Comparison of ENCODE assay signal across 18 cellular contexts in genomic region chr12:26737487-26738030, GRCh38.
"Had no signal": no experiment of that assay in that cellular context is flagged by ENCODE, and none has a peak within 500 bp of the region (broad histone marks: within the 10 kb centered on the region; RNA-seq: fewer than 3 reads in every experiment).

No MANE protein-coding gene starts in this region.

- DNase-seq: activated CD4-positive, alpha-beta T cell treated with anti-CD3 and anti-CD28 coated beads for 4 hours; activated CD8-positive, alpha-beta memory T cell treated with anti-CD3 and anti-CD28 coated beads, Interleukin-2, amount 50 U/mL, for 4 hours; activated CD8-positive, alpha-beta T cell treated with anti-CD3 and anti-CD28 coated beads for 36 hours; activated gamma-delta T cell; activated naive CD8-positive, alpha-beta T cell treated with anti-CD3 and anti-CD28 coated beads for 36 hours; activated T-cell treated with anti-CD3 and anti-CD28 coated beads, Interleukin-2, amount 50 U/mL, for 72 hours; cerebellar nuclear complex; islet precursor cell; mucosa of descending colon; naive thymus-derived CD4-positive, alpha-beta T cell; ovary; stimulated activated CD4-positive, alpha-beta T cell treated with anti-CD3 and anti-CD28 coated beads, Interleukin-1b, Interleukin-23, amount 100 ng/mL, for 48 hours; stomach; T-helper 2 cell had no signal

- H3K4me3 Mint-ChIP-seq: activated CD8-positive, alpha-beta T cell treated with anti-CD3 and anti-CD28 coated beads for 36 hours; activated naive CD8-positive, alpha-beta T cell treated with anti-CD3 and anti-CD28 coated beads for 36 hours; activated T-cell treated with anti-CD3 and anti-CD28 coated beads, Interleukin-2, amount 50 U/mL, for 72 hours; dendritic cell treated with granulocyte-macrophage colony-stimulating factor and Interleukin-4, amounts not matched to agents 40 ng/mL and 50 ng/mL, for 4 days; naive thymus-derived CD4-positive, alpha-beta T cell had no signal

- H3K9me3 ChIP-seq: mucosa of descending colon, ovary, thoracic aorta had no signal

- H3K4me3 ChIP-seq: hepatocyte, mucosa of descending colon, ovary, stomach, thoracic aorta had no signal

- H3K36me3 ChIP-seq: ovary, stomach, thoracic aorta had no signal

- ATAC-seq: activated CD8-positive, alpha-beta T cell treated with anti-CD3 and anti-CD28 coated beads for 36 hours; activated T-cell treated with anti-CD3 and anti-CD28 coated beads, Interleukin-2, amount 50 U/mL, for 72 hours; mucosa of descending colon; naive thymus-derived CD4-positive, alpha-beta T cell; sciatic nerve had no signal

- H3K27me3 ChIP-seq: hepatocyte, ovary, stomach had no signal

- H3K27me3 Mint-ChIP-seq: activated CD8-positive, alpha-beta T cell treated with anti-CD3 and anti-CD28 coated beads for 36 hours; activated naive CD8-positive, alpha-beta T cell treated with anti-CD3 and anti-CD28 coated beads for 36 hours; dendritic cell treated with granulocyte-macrophage colony-stimulating factor and Interleukin-4, amounts not matched to agents 40 ng/mL and 50 ng/mL, for 4 days; naive thymus-derived CD4-positive, alpha-beta T cell had no signal

- H3K27ac ChIP-seq: hepatocyte, ovary, thoracic aorta had no signal

- H3K27ac Mint-ChIP-seq: activated CD8-positive, alpha-beta T cell treated with anti-CD3 and anti-CD28 coated beads for 36 hours; activated naive CD8-positive, alpha-beta T cell treated with anti-CD3 and anti-CD28 coated beads for 36 hours; dendritic cell treated with granulocyte-macrophage colony-stimulating factor and Interleukin-4, amounts not matched to agents 40 ng/mL and 50 ng/mL, for 4 days; naive thymus-derived CD4-positive, alpha-beta T cell had no signal
